13 cellular contexts compared by ENCODE assay signal in genomic region chr3:7978104-7978457, GRCh38.
A peak's percentile ranks its signal among the peaks of the same experiment; 100 is the strongest.
DNase-seq lines count a peak whose midpoint lies in the region; ATAC-seq and TF ChIP-seq lines count a peak whose summit lies in the region.
"Had no signal": no experiment of that assay in that cellular context is flagged by ENCODE, and none has a peak within 500 bp of the region (broad histone marks: within the 10 kb centered on the region; RNA-seq: fewer than 3 reads in every experiment).

No MANE protein-coding gene starts in this region.

- no peak overlapping the region for H3K4me3 Mint-ChIP-seq in CD8-positive, alpha-beta T cell

- POLR2A ChIA-PET in CD8-positive, alpha-beta T cell (lab: Charles Lee) = no interaction called here

- DNase-seq in NCI-H146 (lab: John Stamatoyannopoulos, UW) (peak; percentile 15), NCI-H146 treated with DMSO at 0.1 percent for 48 hours (lab: John Stamatoyannopoulos, UW; ENCODE audit: unreplicated experiment) (no peak), SK-N-MC (ENCODE audit: low read depth, low spot score) (peak; percentile 30), left ventricle myocardium superior (peak; percentile 52), upper lobe of left lung (peak in 1 of 2 donors; percentile 9), H7 (no peak)
- no peak for DNase-seq in activated CD8-positive, alpha-beta memory T cell treated with anti-CD3 and anti-CD28 coated beads, Interleukin-2, amount 50 U/mL, for 48 hours
- no peak for DNase-seq in CD8-positive, alpha-beta T cell
- DNase-seq: 8988T, DMS79 treated with DMSO at 0.1 percent for 48 hours, erythroblast, NCI-H187 treated with DMSO at 0.1 percent for 48 hours had no signal

- H3K27ac ChIP-seq in SK-N-MC (no peak overlapping the region), upper lobe of left lung (no peak overlapping the region)
- H3K27ac ChIP-seq in CD8-positive, alpha-beta T cell (ENCODE audit: low read depth, low read length) = no peak overlapping the region
- H3K27ac ChIP-seq: neutrophil had no signal

- H3K9me3 ChIP-seq in SK-N-MC (ENCODE audit: low read depth, low read length) (no peaks in the 10 kb centered on the region), upper lobe of left lung (no peaks in the 10 kb centered on the region)
- no peaks in the 10 kb centered on the region for H3K9me3 ChIP-seq in CD8-positive, alpha-beta T cell (ENCODE audit: low read length)
- H3K9me3 ChIP-seq: neutrophil had no signal

- H3K9ac ChIP-seq in SK-N-MC (ENCODE audit: insufficient read length) = no peak overlapping the region

- CTCF ChIA-PET in CD8-positive, alpha-beta T cell (lab: Charles Lee) = no interaction called here

- no peak for TF ChIP-seq POLR2A in upper lobe of left lung (IDR thresholded peaks at IDR 0.05)

- peaks cover 0 to 6% (median 0%) of the 10 kb centered on the region in 4 donors for H3K4me1 ChIP-seq in upper lobe of left lung
- H3K4me1 ChIP-seq in CD8-positive, alpha-beta T cell (ENCODE audit: insufficient read depth, low read length) = no peaks in the 10 kb centered on the region

- H3K36me3 Mint-ChIP-seq in CD8-positive, alpha-beta T cell = no peaks in the 10 kb centered on the region

- TF ChIP-seq CTCF in upper lobe of left lung (IDR thresholded peaks at IDR 0.05) = no peak
- TF ChIP-seq CTCF in CD8-positive, alpha-beta T cell (IDR thresholded peaks at IDR 0.05) = no peak

- intact Hi-C loops in left ventricle myocardium superior (cut with micrococcal nuclease) = no loop called here
- intact Hi-C loops in CD8-positive, alpha-beta T cell (cut with DNase I, micrococcal nuclease) = no loop called here

- no peaks in the 10 kb centered on the region for H3K27me3 ChIP-seq in upper lobe of left lung
- H3K27me3 ChIP-seq in H7 (ENCODE audit: control insufficient read depth, insufficient read depth, low read length) = no peaks in the 10 kb centered on the region
- H3K27me3 ChIP-seq in CD8-positive, alpha-beta T cell (ENCODE audit: insufficient read depth, low read length) = no peaks in the 10 kb centered on the region
- H3K27me3 ChIP-seq: neutrophil had no signal

- H3K36me3 ChIP-seq in SK-N-MC (ENCODE audit: insufficient read depth, low read length) = no peaks in the 10 kb centered on the region
- H3K36me3 ChIP-seq in upper lobe of left lung = no peaks in the 10 kb centered on the region
- H3K36me3 ChIP-seq in H7 (replicated peaks; ENCODE audit: control insufficient read depth, insufficient read depth, low read length) = no peaks in the 10 kb centered on the region
- no peaks in the 10 kb centered on the region for H3K36me3 ChIP-seq in CD8-positive, alpha-beta T cell (ENCODE audit: insufficient read depth, low read length)
- H3K36me3 ChIP-seq: neutrophil had no signal

- H3K27ac Mint-ChIP-seq in CD8-positive, alpha-beta T cell = no peak overlapping the region

- WGBS in upper lobe of left lung, 2 donors = 69% methylated on average over 5 to 6 of the region's 6 CpGs

- TF ChIP-seq EP300 in upper lobe of left lung (IDR thresholded peaks at IDR 0.05) = no peak

- no peaks in the 10 kb centered on the region for H3K9me3 Mint-ChIP-seq in CD8-positive, alpha-beta T cell

- peak overlapping the region; percentile 55; the same call in 1 of the 2 replicates for H3K4me3 ChIP-seq in SK-N-MC
- H3K4me3 ChIP-seq in upper lobe of left lung = no peak overlapping the region
- no peak overlapping the region for H3K4me3 ChIP-seq in H7 (ENCODE audit: insufficient read depth, low read depth, low read length)
- H3K4me3 ChIP-seq in CD8-positive, alpha-beta T cell (ENCODE audit: low read depth, low read length) = no peak overlapping the region

- ATAC-seq in left ventricle myocardium superior (peak; percentile 85), upper lobe of left lung (ENCODE audit: low FRiP score in 2 of 2) (peak; percentile 21 to 44)
- no peak for ATAC-seq in CD8-positive, alpha-beta T cell

- no peaks in the 10 kb centered on the region for H3K27me3 Mint-ChIP-seq in CD8-positive, alpha-beta T cell (ENCODE audit: low read depth)

- H3K4me1 Mint-ChIP-seq in CD8-positive, alpha-beta T cell (ENCODE audit: low read depth) = no peaks in the 10 kb centered on the region

Comparison
In these comparisons a context has a peak if more than half of its experiments do, and no peak if none do; other contexts are left out.
1. DNase-seq: peak in NCI-H146 (single experiment), SK-N-MC (single experiment) and left ventricle myocardium superior (single experiment); none in NCI-H146 treated with DMSO at 0.1 percent for 48 hours (single experiment), H7 (single experiment), activated CD8-positive, alpha-beta memory T cell treated with anti-CD3 and anti-CD28 coated beads, Interleukin-2, amount 50 U/mL, for 48 hours (single experiment) and CD8-positive, alpha-beta T cell (0 of 7).